13 cellular contexts compared by ENCODE assay signal in the genomic region with DNA sequence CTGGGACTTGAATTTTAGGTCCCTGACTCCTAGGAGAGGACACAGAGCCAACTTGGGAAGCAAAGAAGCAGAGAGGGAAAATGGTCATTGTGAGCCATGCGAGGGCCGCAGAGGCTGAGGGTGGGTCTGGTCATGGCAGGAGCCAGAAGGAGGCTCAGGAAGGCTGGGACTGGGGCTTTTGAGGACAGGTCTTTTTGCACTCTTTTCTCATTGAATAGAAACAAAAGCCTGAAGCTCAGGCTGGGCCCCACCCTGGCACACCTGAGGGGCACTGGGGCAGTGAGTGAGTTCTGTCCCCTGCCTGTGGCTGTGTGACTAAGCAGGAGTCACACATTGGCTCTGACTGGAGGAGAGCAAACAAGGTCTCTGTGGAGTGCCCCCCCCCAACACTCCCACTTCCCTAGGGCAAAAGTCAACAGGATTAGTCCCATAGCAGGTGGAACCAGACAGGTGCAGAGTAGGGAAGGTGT. TPM values are rescaled to one million over a fixed set of nuclear protein-coding genes. Genes with fewer than 3 reads are reported as not detected.
DNase-seq lines count a peak whose midpoint lies in the region; ATAC-seq and TF ChIP-seq lines count a peak whose summit lies in the region.
"Had no signal": no experiment of that assay in that cellular context is flagged by ENCODE, and none has a peak within 500 bp of the region (broad histone marks: within the 10 kb centered on the region; RNA-seq: fewer than 3 reads in every experiment).

No MANE protein-coding gene starts in this region.

- peaks cover 3 to 17% (median 17%) of the 10 kb centered on the region in 3 donors for H3K27me3 Mint-ChIP-seq in immature natural killer cell (ENCODE audit: low read depth in 3 of 3)

- ATAC-seq in upper lobe of left lung (ENCODE audit: low FRiP score in 2 of 2) (no peak), GM18519 (IDR thresholded peaks at IDR 0.05; ENCODE audit: low FRiP score, unreplicated experiment) (no peak), GM18868 (IDR thresholded peaks at IDR 0.05; ENCODE audit: unreplicated experiment) (no peak)
- ATAC-seq: stimulated activated naive B cell treated with anti-CD40 and anti-IgM and Interleukin-4, amounts not matched to agents 10 μg/mL and 1 μg/mL and 100 μg/mL, for 72 hours had no signal

- no peaks in the 10 kb centered on the region for H3K9me2 ChIP-seq in hepatocyte (replicated peaks; ENCODE audit: insufficient read depth)

- no peaks in the 10 kb centered on the region for H3K9me3 ChIP-seq in hepatocyte (ENCODE audit: low read depth)
- no peaks in the 10 kb centered on the region for H3K9me3 ChIP-seq in upper lobe of left lung
- H3K9me3 ChIP-seq: MG63 had no signal

- H3K4me2 ChIP-seq in hepatocyte = peak overlapping the region; percentile 27

- no peaks in the 10 kb centered on the region for H3K36me3 Mint-ChIP-seq in immature natural killer cell
- H3K36me3 Mint-ChIP-seq: stimulated activated naive B cell treated with anti-CD40 and anti-IgM and Interleukin-4, amounts not matched to agents 10 μg/mL and 1 μg/mL and 100 μg/mL, for 72 hours had no signal

- peaks cover 15% of the 10 kb centered on the region for H3K27me3 ChIP-seq in hepatocyte
- peaks cover 0 to 16% (median 5%) of the 10 kb centered on the region in 4 donors for H3K27me3 ChIP-seq in upper lobe of left lung
- H3K27me3 ChIP-seq: MG63 had no signal

- H3K4me1 Mint-ChIP-seq in immature natural killer cell = no peaks in the 10 kb centered on the region
- H3K4me1 Mint-ChIP-seq: stimulated activated naive B cell treated with anti-CD40 and anti-IgM and Interleukin-4, amounts not matched to agents 10 μg/mL and 1 μg/mL and 100 μg/mL, for 72 hours had no signal

- no peak overlapping the region for H3K4me3 ChIP-seq in hepatocyte
- H3K4me3 ChIP-seq in upper lobe of left lung = peak overlapping the region in 1 of 4 donors; percentile 51
- H3K4me3 ChIP-seq: coronary artery, MG63 had no signal

- no peak overlapping the region for H3K4me3 Mint-ChIP-seq in immature natural killer cell
- H3K4me3 Mint-ChIP-seq: stimulated activated naive B cell treated with anti-CD40 and anti-IgM and Interleukin-4, amounts not matched to agents 10 μg/mL and 1 μg/mL and 100 μg/mL, for 72 hours had no signal

- H2AFZ ChIP-seq in hepatocyte = no peak overlapping the region

- no peaks in the 10 kb centered on the region for H3K79me2 ChIP-seq in hepatocyte

- no peaks in the 10 kb centered on the region for H3K36me3 ChIP-seq in hepatocyte (replicated peaks; ENCODE audit: insufficient read depth, low read depth)
- peaks cover 0 to 9% (median 0%) of the 10 kb centered on the region in 4 donors for H3K36me3 ChIP-seq in upper lobe of left lung
- H3K36me3 ChIP-seq: MG63 had no signal

- H3K4me1 ChIP-seq in hepatocyte (ENCODE audit: insufficient read depth) (peaks cover 37% of the 10 kb centered on the region), upper lobe of left lung (peaks cover 3 to 64% (median 33%) of the 10 kb centered on the region in 4 donors)

- TF ChIP-seq CTCF in hepatocyte (IDR thresholded peaks at IDR 0.05; ENCODE audit: poor library complexity) (no peak), upper lobe of left lung (IDR thresholded peaks at IDR 0.05) (no peak)

- no peak overlapping the region for H3K27ac Mint-ChIP-seq in immature natural killer cell
- H3K27ac Mint-ChIP-seq: stimulated activated naive B cell treated with anti-CD40 and anti-IgM and Interleukin-4, amounts not matched to agents 10 μg/mL and 1 μg/mL and 100 μg/mL, for 72 hours had no signal

- no peak for TF ChIP-seq EP300 in upper lobe of left lung (IDR thresholded peaks at IDR 0.05)

- H4K20me1 ChIP-seq in hepatocyte (ENCODE audit: insufficient read depth, poor library complexity, severe bottlenecking) = no peaks in the 10 kb centered on the region

- DNase-seq in SHP77 (lab: John Stamatoyannopoulos, UW) (peak; percentile 42), SHP77 treated with DMSO at 0.1 percent for 48 hours (lab: John Stamatoyannopoulos, UW) (no peak), NCI-H69 (lab: John Stamatoyannopoulos, UW) (peak; percentile 92), hepatocyte (ENCODE audit: low spot score) (peak; percentile 73), upper lobe of left lung (peak in 1 of 2 donors; percentile 66), immature natural killer cell (no peak)
- DNase-seq: MG63; stimulated activated naive B cell treated with anti-CD40 and anti-IgM and Interleukin-4, amounts not matched to agents 10 μg/mL and 1 μg/mL and 100 μg/mL, for 72 hours; T-helper 9 cell had no signal

- 70% methylated on average over 2 of the region's 2 CpGs for whole genome bisulfite sequencing in hepatocyte (ENCODE audit: low lambda C conversion rate, missing lambda C conversion rate)
- 81 to 98% methylated on average over 2 of the region's 2 CpGs for WGBS in upper lobe of left lung, 2 donors

- H3K27ac ChIP-seq in hepatocyte = peak overlapping the region; percentile 68
- peak overlapping the region; percentile 81 to 94 (median 82) for H3K27ac ChIP-seq in upper lobe of left lung

- no peaks in the 10 kb centered on the region for H3K9me3 Mint-ChIP-seq in immature natural killer cell
- H3K9me3 Mint-ChIP-seq: stimulated activated naive B cell treated with anti-CD40 and anti-IgM and Interleukin-4, amounts not matched to agents 10 μg/mL and 1 μg/mL and 100 μg/mL, for 72 hours had no signal

- peak in 2 of 4 donors; percentile 18 to 31 for TF ChIP-seq POLR2A in upper lobe of left lung (IDR thresholded peaks at IDR 0.05)

RNA-seq across cellular contexts. Expression of a gene that starts 2.8 kb away (rescaled TPM):
- total RNA-seq in hepatocyte (12.6 and 27.1 TPM in 2 replicates), upper lobe of left lung (1,000 to 10,000 TPM in 2 of 6 donors, 100 to 1,000 TPM in 4; 247 to 1,279 (median 821) TPM)
- polyA plus RNA-seq in hepatocyte (33.3 and 80.2 TPM in 2 replicates), immature natural killer cell (not detected)

RNA-seq across cellular contexts. Expression of a gene that starts 38.6 kb away (rescaled TPM):
- not detected in 2 replicates for total RNA-seq in hepatocyte
- 0.40 TPM in 1 of 2 replicates, not detected in the other for polyA plus RNA-seq in hepatocyte
- 1 to 10 TPM in 2 of 6 donors, under 1 TPM in 2, not detected in 2; 0.30 to 1.5 (median 0.93) TPM for total RNA-seq in upper lobe of left lung
- 10 to 100 TPM in 2 of 3 donors, 1 to 10 TPM in 1; 6.6 to 13.1 (median 12.5) TPM for polyA plus RNA-seq in immature natural killer cell

RNA-seq across cellular contexts. Expression of a gene that starts 44.0 kb away (rescaled TPM):
- total RNA-seq in hepatocyte (0.28 and 0.77 TPM in 2 replicates), upper lobe of left lung (10 to 100 TPM in 2 of 6 donors, 1 to 10 TPM in 4; 2.1 to 15.2 (median 6.6) TPM)
- polyA plus RNA-seq in hepatocyte (1.2 and 1.5 TPM in 2 replicates), immature natural killer cell (not detected)

RNA-seq across cellular contexts. Expression of a gene that starts 55.5 kb away (rescaled TPM):
- total RNA-seq in hepatocyte (not detected in 2 replicates), upper lobe of left lung (1 to 10 TPM in 1 of 6 donors, under 1 TPM in 3, not detected in 2; 0.39 to 1.4 (median 0.52) TPM)
- polyA plus RNA-seq in hepatocyte (not detected in 2 replicates), immature natural killer cell (1 to 10 TPM; 2.2 to 3.7 (median 3.6) TPM)
- total RNA-seq: fibroblast of villous mesenchyme had no signal

Comparison
In these comparisons a context has a peak if more than half of its experiments do, and no peak if none do; other contexts are left out.
1. DNase-seq: peak in SHP77 (2 of 2), NCI-H69 (single experiment) and hepatocyte (single experiment); none in SHP77 treated with DMSO at 0.1 percent for 48 hours (single experiment) and immature natural killer cell (0 of 3).